In the genomic region with DNA sequence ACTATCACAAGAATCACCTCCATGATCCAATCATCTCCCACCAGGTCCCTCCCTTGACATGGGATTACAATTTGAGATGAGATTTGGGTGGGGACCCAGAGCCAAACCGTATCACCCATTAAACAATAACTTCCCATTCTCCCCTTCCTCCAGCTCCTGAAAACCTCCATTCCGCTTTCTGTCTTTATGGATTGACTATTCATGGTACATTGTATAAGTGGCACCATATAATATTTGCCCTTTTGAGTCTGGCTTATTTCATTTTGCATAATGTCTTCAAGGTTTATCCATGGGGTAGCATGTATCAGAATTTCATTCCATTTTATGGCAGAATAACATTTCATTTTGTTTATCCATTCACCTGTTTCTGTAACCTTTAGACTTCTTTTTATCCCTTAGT, we compare ENCODE assay signal across 8 cellular contexts.
"Had no signal": no experiment of that assay in that cellular context is flagged by ENCODE, and none has a peak within 500 bp of the region (broad histone marks: within the 10 kb centered on the region; RNA-seq: fewer than 3 reads in every experiment).

No MANE protein-coding gene starts in this region.

- H3K36me3 Mint-ChIP-seq: IgD-negative memory B cell had no signal

- H3K9me3 Mint-ChIP-seq: IgD-negative memory B cell had no signal

- H3K9ac ChIP-seq: KMS-11 had no signal

- H3K4me2 ChIP-seq: KMS-11 had no signal

- H3K27ac Mint-ChIP-seq: IgD-negative memory B cell had no signal

- DNase-seq: IMR-90, KBM-7, KG1 had no signal

- H3K4me3 ChIP-seq: K562 had no signal

- ATAC-seq: HepG2, K562 had no signal

- H3K27me3 Mint-ChIP-seq: IgD-negative memory B cell had no signal

- H3K27ac ChIP-seq: HL-60, KMS-11 had no signal
